Comparison of ENCODE assay signal across 12 cellular contexts in the genomic region with DNA sequence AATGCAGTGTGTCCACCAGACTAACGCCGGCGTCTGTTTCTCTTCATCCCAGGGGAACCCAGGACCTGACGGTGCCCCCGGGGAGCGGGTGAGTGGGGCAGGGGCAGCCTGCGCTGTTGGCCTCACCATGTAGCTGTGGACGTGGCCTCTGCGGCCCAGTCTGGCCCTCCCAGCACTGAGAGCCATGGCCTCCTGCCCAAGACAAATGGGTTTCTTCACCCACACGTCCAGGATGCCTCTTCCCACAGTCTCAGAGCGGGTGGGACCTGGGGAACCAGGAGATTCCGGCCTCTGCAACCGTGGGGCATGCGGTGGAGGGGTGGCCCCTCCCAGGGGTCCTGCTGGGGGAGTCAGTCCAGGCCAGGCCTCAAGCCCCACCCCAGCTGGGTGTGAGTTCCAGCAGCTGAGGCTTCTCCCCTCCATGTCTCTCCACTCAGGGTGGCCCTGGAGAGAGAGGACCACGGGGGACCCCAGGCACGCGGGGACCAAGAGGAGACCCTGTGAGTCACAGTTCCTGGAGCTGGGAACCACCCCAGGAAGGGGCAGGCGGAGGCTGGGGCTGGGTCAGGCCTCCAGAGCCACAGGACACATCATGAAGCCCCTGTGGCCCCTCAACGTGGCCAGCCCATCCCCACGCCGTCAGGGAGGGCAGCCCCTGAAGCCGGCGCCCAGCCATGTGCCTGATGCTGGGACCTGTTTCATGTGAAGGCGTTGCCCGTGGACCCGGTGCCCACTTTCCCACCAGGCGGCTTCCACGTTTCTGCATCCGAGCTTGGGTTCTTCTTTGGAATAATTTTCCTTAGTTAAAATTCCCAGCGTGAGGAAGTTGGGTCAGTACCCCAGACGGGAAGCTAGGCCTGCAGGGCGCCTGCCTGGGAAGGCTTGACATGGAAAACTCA. TPM values are rescaled to one million over a fixed set of nuclear protein-coding genes. Genes with fewer than 3 reads are reported as not detected.
A peak's percentile ranks its signal among the peaks of the same experiment; 100 is the strongest.
DNase-seq lines count a peak whose midpoint lies in the region; ATAC-seq, FAIRE-seq and TF ChIP-seq lines count a peak whose summit lies in the region.
"Had no signal": no experiment of that assay in that cellular context is flagged by ENCODE, and none has a peak within 500 bp of the region (broad histone marks: within the 10 kb centered on the region; RNA-seq: fewer than 3 reads in every experiment).

No MANE protein-coding gene starts in this region.

- H4K20me1 ChIP-seq in smooth muscle cell (ENCODE audit: low read depth) (peaks cover 82% of the 10 kb centered on the region), MM.1S (ENCODE audit: insufficient read depth, low read length) (no peaks in the 10 kb centered on the region)

- H2AFZ ChIP-seq in smooth muscle cell (ENCODE audit: low read depth) (no peak overlapping the region), MM.1S (ENCODE audit: low read length) (no peak overlapping the region)

- peak; percentile 17 for DNase-seq in D721Med (ENCODE audit: insufficient read length, low spot score)
- peak; percentile 13 to 14 for DNase-seq in activated T-cell treated with anti-CD3 and anti-CD28 coated beads, Interleukin-2, amount 50 U/mL, for 48 hours
- DNase-seq in right cardiac atrium = peak; percentile 64 to 75 (median 67)
- no peak for DNase-seq in smooth muscle cell (lab: John Stamatoyannopoulos, UW; ENCODE audit: unreplicated experiment)
- DNase-seq in superior temporal gyrus (ENCODE audit: extremely low spot score) = no peak
- no peak for DNase-seq in NCI-H128 (lab: John Stamatoyannopoulos, UW; ENCODE audit: unreplicated experiment)
- no peak for DNase-seq in MM.1S
- DNase-seq: NCI-H526 treated with DMSO at 0.1 percent for 48 hours; SIG-M5; stimulated activated CD4-positive, alpha-beta T cell treated with anti-CD3 and anti-CD28 coated beads, Interleukin-2, amount 100 ng/mL, for 48 hours had no signal

- H3K9me3 ChIP-seq in right cardiac atrium (ENCODE audit: control insufficient read depth, low read length) (no peaks in the 10 kb centered on the region), smooth muscle cell (replicated peaks; ENCODE audit: low read depth) (no peaks in the 10 kb centered on the region), MM.1S (replicated peaks; ENCODE audit: insufficient read depth, low read length) (no peaks in the 10 kb centered on the region)

- H3K4me2 ChIP-seq in smooth muscle cell (no peak overlapping the region), MM.1S (ENCODE audit: low read depth, low read length) (no peak overlapping the region)

- H3K4me3 ChIP-seq in right cardiac atrium (ENCODE audit: low read length) = no peak overlapping the region
- H3K4me3 ChIP-seq in smooth muscle cell = no peak overlapping the region
- H3K4me3 ChIP-seq in MM.1S (ENCODE audit: low read length) = no peak overlapping the region

- H3K27me3 ChIP-seq in right cardiac atrium (ENCODE audit: control insufficient read depth, insufficient read depth) (no peaks in the 10 kb centered on the region), smooth muscle cell (ENCODE audit: low read depth) (no peaks in the 10 kb centered on the region), MM.1S (replicated peaks; ENCODE audit: insufficient read depth, low read length) (peaks cover 92% of the 10 kb centered on the region)

- intact Hi-C loops in right cardiac atrium (cut with DNase I) = no loop called here

- H3F3A ChIP-seq in smooth muscle cell (ENCODE audit: low read depth) = peaks cover 34% of the 10 kb centered on the region
- H3F3A ChIP-seq in MM.1S (ENCODE audit: insufficient read depth, low read length) = no peaks in the 10 kb centered on the region

- H3K79me2 ChIP-seq in smooth muscle cell (ENCODE audit: low read depth) = peaks cover 76% of the 10 kb centered on the region
- H3K79me2 ChIP-seq in MM.1S (ENCODE audit: low read length) = no peaks in the 10 kb centered on the region

- peak; percentile 24 to 27 for ATAC-seq in right cardiac atrium
- ATAC-seq: naive thymus-derived CD8-positive, alpha-beta T cell had no signal

- no peaks in the 10 kb centered on the region for H3K9me2 ChIP-seq in MM.1S (replicated peaks; ENCODE audit: insufficient read depth, low read length)

- 70% methylated on average over 32 of the region's 32 CpGs for WGBS in right cardiac atrium
- 86% methylated on average over 31 of the region's 32 CpGs for WGBS in smooth muscle cell (ENCODE audit: low lambda C conversion rate)

- FAIRE-seq in D721Med (lab: Jason Lieb, UNC) = no peak
- FAIRE-seq: GM12892 had no signal

- no peaks in the 10 kb centered on the region for H3K4me1 ChIP-seq in right cardiac atrium (ENCODE audit: control insufficient read depth, insufficient read depth, low read length)
- no peaks in the 10 kb centered on the region for H3K4me1 ChIP-seq in smooth muscle cell (ENCODE audit: low read depth)
- no peaks in the 10 kb centered on the region for H3K4me1 ChIP-seq in MM.1S (ENCODE audit: low read length)

- H3K36me3 ChIP-seq in smooth muscle cell (ENCODE audit: low read depth) (no peaks in the 10 kb centered on the region), MM.1S (replicated peaks; ENCODE audit: insufficient read depth, low read length) (no peaks in the 10 kb centered on the region)

- H3K27ac ChIP-seq in right cardiac atrium (ENCODE audit: low read length) = peak overlapping the region; percentile 13
- H3K27ac ChIP-seq in smooth muscle cell (ENCODE audit: low read depth) = peak overlapping the region; percentile 75
- H3K27ac ChIP-seq in MM.1S (ENCODE audit: low read length) = no peak overlapping the region

- TF ChIP-seq CTCF in D721Med (IDR thresholded peaks at IDR 0.05; ENCODE audit: insufficient read depth, missing control alignments) (no peak), smooth muscle cell (IDR thresholded peaks at IDR 0.05; ENCODE audit: borderline replicate concordance, insufficient read depth, poor library complexity, severe bottlenecking) (no peak), MM.1S (IDR thresholded peaks at IDR 0.05; ENCODE audit: low read length) (no peak)

- no peak overlapping the region for H3K9ac ChIP-seq in smooth muscle cell (ENCODE audit: low read depth)
- H3K9ac ChIP-seq in MM.1S (ENCODE audit: low read length) = no peak overlapping the region

RNA-seq across cellular contexts. Expression of a gene that starts 11.0 kb away (rescaled TPM):
- total RNA-seq in right cardiac atrium (100 to 1,000 TPM; 112 to 192 (median 171) TPM), smooth muscle cell (1,267 and 1,292 TPM in 2 replicates)
- polyA plus RNA-seq in right cardiac atrium (165 TPM), smooth muscle cell (2,075 and 2,827 TPM in 2 replicates)

Comparison
In these comparisons a context has a peak if more than half of its experiments do, and no peak if none do; other contexts are left out.
1. DNase-seq: peak in D721Med (single experiment), activated T-cell treated with anti-CD3 and anti-CD28 coated beads, Interleukin-2, amount 50 U/mL, for 48 hours (2 of 2) and right cardiac atrium (3 of 3); none in smooth muscle cell (single experiment), superior temporal gyrus (single experiment), NCI-H128 (single experiment) and MM.1S (single experiment).